In the genomic region with DNA sequence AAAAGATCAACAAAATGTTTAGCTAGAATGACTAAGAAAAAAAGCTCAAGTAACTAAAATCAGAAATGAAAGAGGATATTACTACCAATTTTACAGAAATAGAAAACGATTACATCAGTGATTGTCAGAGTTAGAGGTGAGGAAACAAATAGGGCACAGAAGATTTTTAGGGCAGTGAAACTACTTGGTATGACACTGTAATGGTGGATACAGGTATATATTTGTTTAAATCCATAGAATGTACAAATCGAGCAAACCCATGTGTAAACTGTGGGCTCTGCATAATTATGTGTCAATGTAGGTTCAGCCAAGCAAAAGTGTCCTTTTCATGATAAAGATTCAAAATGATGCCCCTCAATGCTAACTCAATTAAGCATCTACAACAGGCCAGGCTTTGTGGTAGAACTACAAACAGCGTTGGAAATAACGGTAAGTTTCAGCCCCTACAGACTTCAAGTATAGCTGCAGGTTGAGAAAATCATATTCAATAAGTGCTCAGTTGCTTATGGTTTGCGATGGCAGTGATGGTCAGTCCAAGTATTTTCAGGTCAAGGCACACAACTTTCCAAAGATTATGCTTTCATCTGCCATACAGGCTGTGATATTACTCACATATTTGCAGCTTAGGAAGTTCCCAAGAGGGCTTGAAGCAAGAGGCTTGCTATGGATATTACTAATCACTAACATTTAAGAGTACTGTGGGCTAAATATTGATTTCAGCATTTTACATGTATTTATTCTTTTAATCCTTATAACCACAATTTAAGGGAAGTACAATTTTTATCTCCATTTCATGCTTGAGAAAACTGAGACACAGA, we compare ENCODE assay signal across 13 cellular contexts.
A peak's percentile ranks its signal among the peaks of the same experiment; 100 is the strongest.
DNase-seq lines count a peak whose midpoint lies in the region; ATAC-seq lines count a peak whose summit lies in the region.
"Had no signal": no experiment of that assay in that cellular context is flagged by ENCODE, and none has a peak within 500 bp of the region (broad histone marks: within the 10 kb centered on the region; RNA-seq: fewer than 3 reads in every experiment).

No MANE protein-coding gene starts in this region.

- no peak for DNase-seq in activated T-cell treated with anti-CD3 and anti-CD28 coated beads, Interleukin-2, amount 50 U/mL, for 24 hours
- no peak for DNase-seq in activated T-cell treated with anti-CD3 and anti-CD28 coated beads for 4 hours
- no peak for DNase-seq in memory B cell (ENCODE audit: low spot score in 2 of 2)
- no peak for DNase-seq in ecto neural progenitor cell (ENCODE audit: low spot score)
- no peak for DNase-seq in NCI-H524 treated with DMSO at 0.1 percent for 48 hours (lab: John Stamatoyannopoulos, UW)
- DNase-seq in SW 1271 (lab: John Stamatoyannopoulos, UW) = no peak
- DNase-seq: GF-D8, left ventricle myocardium superior, NCI-H1694 treated with DMSO at 0.1 percent for 48 hours, psoas muscle had no signal

- peaks cover 28% of the 10 kb centered on the region for H3K4me1 Mint-ChIP-seq in activated T-cell treated with anti-CD3 and anti-CD28 coated beads, Interleukin-2, amount 50 U/mL, for 24 hours (ENCODE audit: low read depth)
- peaks cover 16% of the 10 kb centered on the region for H3K4me1 Mint-ChIP-seq in memory B cell

- peak; percentile 31 for ATAC-seq in GM21786 (IDR thresholded peaks at IDR 0.05; ENCODE audit: unreplicated experiment)
- ATAC-seq in HG03439 (IDR thresholded peaks at IDR 0.05; ENCODE audit: unreplicated experiment) = peak; percentile 42
- ATAC-seq in memory B cell (ENCODE audit: low read depth) = peak; percentile 36
- ATAC-seq: psoas muscle had no signal

- H3K36me3 Mint-ChIP-seq in activated T-cell treated with anti-CD3 and anti-CD28 coated beads, Interleukin-2, amount 50 U/mL, for 24 hours (ENCODE audit: low read depth) = peaks cover 35% of the 10 kb centered on the region
- peaks cover 4% of the 10 kb centered on the region for H3K36me3 Mint-ChIP-seq in memory B cell

- peak overlapping the region; percentile 99 for H3K27ac Mint-ChIP-seq in activated T-cell treated with anti-CD3 and anti-CD28 coated beads, Interleukin-2, amount 50 U/mL, for 24 hours
- H3K27ac Mint-ChIP-seq in memory B cell = peak overlapping the region; percentile 17

- peaks cover 44% of the 10 kb centered on the region for H3K9me3 Mint-ChIP-seq in activated T-cell treated with anti-CD3 and anti-CD28 coated beads, Interleukin-2, amount 50 U/mL, for 24 hours
- peaks cover 11% of the 10 kb centered on the region for H3K9me3 Mint-ChIP-seq in memory B cell

- no peaks in the 10 kb centered on the region for H3K27me3 Mint-ChIP-seq in activated T-cell treated with anti-CD3 and anti-CD28 coated beads, Interleukin-2, amount 50 U/mL, for 24 hours
- no peaks in the 10 kb centered on the region for H3K27me3 Mint-ChIP-seq in memory B cell
- H3K27me3 Mint-ChIP-seq: central memory CD8-positive, alpha-beta T cell had no signal

- peak overlapping the region; percentile 41 for H3K4me3 Mint-ChIP-seq in activated T-cell treated with anti-CD3 and anti-CD28 coated beads, Interleukin-2, amount 50 U/mL, for 24 hours
- H3K4me3 Mint-ChIP-seq in memory B cell = no peak overlapping the region
- H3K4me3 Mint-ChIP-seq: central memory CD8-positive, alpha-beta T cell had no signal
